Comparison of ENCODE assay signal across 23 cellular contexts in genomic region chr13:108060111-108060510, GRCh38.
DNase-seq lines count a peak whose midpoint lies in the region; ATAC-seq and TF ChIP-seq lines count a peak whose summit lies in the region.
"Had no signal": no experiment of that assay in that cellular context is flagged by ENCODE, and none has a peak within 500 bp of the region (broad histone marks: within the 10 kb centered on the region; RNA-seq: fewer than 3 reads in every experiment).

No MANE protein-coding gene starts in this region.

- H3K14ac ChIP-seq in H9 (ENCODE audit: insufficient read depth, low read length), result no peak overlapping the region
- no peak overlapping the region for H3K14ac ChIP-seq in trophoblast cell (ENCODE audit: low read length)

- H3K23me2 ChIP-seq in H9 (ENCODE audit: insufficient read length, low read depth, low read length, poor library complexity, severe bottlenecking), result no peaks in the 10 kb centered on the region

- H2BK15ac ChIP-seq in H9 (ENCODE audit: low read depth, low read length), result no peak overlapping the region

- H4K91ac ChIP-seq in H9 (ENCODE audit: insufficient read length, low read depth, low read length) (no peak overlapping the region), trophoblast cell (ENCODE audit: low read depth, low read length) (no peak overlapping the region)

- H3K27ac ChIP-seq in H9 (ENCODE audit: insufficient read length, low read depth, low read length) (no peak overlapping the region), iPS DF 6.9 (ENCODE audit: low read length) (no peak overlapping the region), trophoblast cell (ENCODE audit: low read depth, low read length) (no peak overlapping the region), testis (no peak overlapping the region)
- H3K27ac ChIP-seq: A549; BLaER1 treated with 17β-estradiol and CSF1 and Interleukin-3, amounts not matched to agents 10 nM and 100 nM; SK-N-MC had no signal

- H3K36me3 Mint-ChIP-seq in H9 (ENCODE audit: insufficient read depth in 1 of 3, low read depth in 3 of 3), result peaks cover 0 to 28% (median 8%) of the 10 kb centered on the region in 3 experiments; a peak in 5 of 7 replicates
- peaks cover 26% of the 10 kb centered on the region for H3K36me3 Mint-ChIP-seq in WTC11

- POLR2A ChIA-PET in WTC11 (lab: Charles Lee), result no interaction called here

- H2BK5ac ChIP-seq in H9 (ENCODE audit: insufficient read length, low read length) (no peak overlapping the region), trophoblast cell (ENCODE audit: low read depth, low read length, poor library complexity) (no peak overlapping the region)

- H3K4me3 ChIP-seq in iPS DF 6.9 (ENCODE audit: low read length) (no peak overlapping the region), trophoblast cell (ENCODE audit: low read depth, low read length) (no peak overlapping the region), testis (no peak overlapping the region)
- H3K4me3 ChIP-seq: A549; BLaER1 treated with 17β-estradiol and CSF1 and Interleukin-3, amounts not matched to agents 10 nM and 100 nM; SK-N-MC had no signal

- no peak overlapping the region for H2BK120ac ChIP-seq in H9 (ENCODE audit: low read depth, low read length, poor library complexity, severe bottlenecking)
- H2BK120ac ChIP-seq in trophoblast cell (ENCODE audit: insufficient read depth, low read length, poor library complexity), result no peak overlapping the region

- H3K27ac Mint-ChIP-seq in H9 (no peak overlapping the region), WTC11 (no peak overlapping the region)
- H3K27ac Mint-ChIP-seq: CD4-positive, alpha-beta T cell had no signal

- H3K4me3 Mint-ChIP-seq in H9 (no peak overlapping the region), WTC11 (no peak overlapping the region)
- H3K4me3 Mint-ChIP-seq: CD4-positive, alpha-beta T cell had no signal

- intact Hi-C loops in testis (cut with DNase I; ENCODE audit: low total_unique reads), result no loop called here

- no peak overlapping the region for H4K12ac ChIP-seq in trophoblast cell (ENCODE audit: low read depth, low read length)

- H3K4me1 Mint-ChIP-seq in H9 (0 out of 4 replicates have a peak, but pooled peaks cover 0 to 7% of the 10 kb centered on the region in 2 experiments), WTC11 (peaks cover 11% of the 10 kb centered on the region)

- H2AFZ ChIP-seq in H9 (ENCODE audit: low read length), result no peak overlapping the region
- no peak overlapping the region for H2AFZ ChIP-seq in trophoblast cell (ENCODE audit: insufficient read depth, low read length, poor library complexity)

- peaks cover 4% of the 10 kb centered on the region; the same call in 1 of the 2 replicates for H3K4me1 ChIP-seq in H9 (ENCODE audit: insufficient read depth, low read length)
- H3K4me1 ChIP-seq in iPS DF 6.9 (ENCODE audit: control insufficient read depth, insufficient read depth, low read length), result peaks cover 2% of the 10 kb centered on the region; the same call in 1 of the 2 replicates
- H3K4me1 ChIP-seq in trophoblast cell (ENCODE audit: control insufficient read depth in 1 of 2, insufficient read depth in 2 of 2, low read length in 2 of 2), result peaks cover 3% of the 10 kb centered on the region in 2 experiments
- H3K4me1 ChIP-seq in testis, result no peaks in the 10 kb centered on the region
- H3K4me1 ChIP-seq: A549; BLaER1 treated with 17β-estradiol and CSF1 and Interleukin-3, amounts not matched to agents 10 nM and 100 nM had no signal

- no peak overlapping the region for H3K9ac ChIP-seq in H9 (ENCODE audit: extremely low read depth, insufficient read length, low read length)
- H3K9ac ChIP-seq in trophoblast cell (ENCODE audit: low read length), result peak overlapping the region; percentile 76
- H3K9ac ChIP-seq: BLaER1 treated with 17β-estradiol and CSF1 and Interleukin-3, amounts not matched to agents 10 nM and 100 nM had no signal

- DNase-seq in H9 (peak; percentile 66), WTC11 (ENCODE audit: low spot score) (peak; percentile 42), iPS DF 6.9 (ENCODE audit: low read depth, low spot score) (peak; percentile 25), trophoblast cell (no peak), testis (no peak), NOMO-1 treated with dmso at 0.1 percent for 144 hours (lab: John Stamatoyannopoulos, UW; ENCODE audit: unreplicated experiment) (no peak)
- DNase-seq: AML-193; CD4-positive, alpha-beta T cell; GOT3; KBM-7; MV-4-11; NCI-H1105; NCI-H1436 treated with DMSO at 0.1 percent for 48 hours; NCI-H187 treated with DMSO at 0.1 percent for 48 hours; NCI-H2171 treated with DMSO at 0.1 percent for 48 hours; NCI-H526; OCI-M1; SIG-M5; SW 1271 had no signal

- TF ChIP-seq CTCF in H9 (conservative IDR thresholded peaks at IDR 0.05), result 0 out of 3 replicates have a peak, but pooled peaks have one; percentile 15
- TF ChIP-seq CTCF in WTC11 (IDR thresholded peaks at IDR 0.05), result no peak
- TF ChIP-seq CTCF in testis (IDR thresholded peaks at IDR 0.05), result no peak

- no peaks in the 10 kb centered on the region for H3K27me3 ChIP-seq in H9 (ENCODE audit: insufficient read depth, low read length)
- H3K27me3 ChIP-seq in iPS DF 6.9 (ENCODE audit: control insufficient read depth, insufficient read depth, low read length), result no peaks in the 10 kb centered on the region
- no peaks in the 10 kb centered on the region for H3K27me3 ChIP-seq in trophoblast cell (ENCODE audit: insufficient read depth, low read length)
- no peaks in the 10 kb centered on the region for H3K27me3 ChIP-seq in testis
- H3K27me3 ChIP-seq: BLaER1 treated with 17β-estradiol and CSF1 and Interleukin-3, amounts not matched to agents 10 nM and 100 nM had no signal

- H2AK5ac ChIP-seq in H9 (ENCODE audit: insufficient read length, low read length), result no peak overlapping the region
- H2AK5ac ChIP-seq in trophoblast cell (ENCODE audit: low read length), result no peak overlapping the region

- no peak overlapping the region for H3K56ac ChIP-seq in H9 (ENCODE audit: insufficient read length, low read depth, low read length)

- H3K79me2 ChIP-seq in H9 (ENCODE audit: insufficient read depth, low read length) (no peaks in the 10 kb centered on the region), trophoblast cell (ENCODE audit: control insufficient read depth, insufficient read depth, low read length, poor library complexity) (no peaks in the 10 kb centered on the region)

- CTCF ChIA-PET in WTC11 (lab: Charles Lee), result interaction anchor here (1.1 kb wide), 1 partner anchor 96 kb away, joined by 3 read pairs; no protein-coding TSS in a partner anchor

- H3K4me2 ChIP-seq in H9 (ENCODE audit: insufficient read depth, insufficient read length, low read length) (no peak overlapping the region), trophoblast cell (ENCODE audit: low read length) (peak overlapping the region; percentile 27)
- H3K4me2 ChIP-seq: A549; BLaER1 treated with 17β-estradiol and CSF1 and Interleukin-3, amounts not matched to agents 10 nM and 100 nM had no signal

- H3K27me3 Mint-ChIP-seq in H9 (ENCODE audit: low read depth), result no peaks in the 10 kb centered on the region
- no peaks in the 10 kb centered on the region; the same call in 1 of the 2 replicates for H3K27me3 Mint-ChIP-seq in WTC11 (ENCODE audit: low read depth)
- H3K27me3 Mint-ChIP-seq: CD4-positive, alpha-beta T cell had no signal

- no peak for TF ChIP-seq POLR2A in testis (IDR thresholded peaks at IDR 0.05)

- H3K9me3 ChIP-seq in H9 (ENCODE audit: control insufficient read depth, low read depth, low read length), result no peaks in the 10 kb centered on the region
- no peaks in the 10 kb centered on the region for H3K9me3 ChIP-seq in iPS DF 6.9 (ENCODE audit: control insufficient read depth, insufficient read depth, low read length)
- no peaks in the 10 kb centered on the region for H3K9me3 ChIP-seq in trophoblast cell (ENCODE audit: insufficient read depth, low read depth, low read length)
- no peaks in the 10 kb centered on the region for H3K9me3 ChIP-seq in testis
- H3K9me3 ChIP-seq: A549 had no signal

- H3K79me1 ChIP-seq in H9 (ENCODE audit: insufficient read depth, low read depth, low read length, poor library complexity, severe bottlenecking) (no peaks in the 10 kb centered on the region), trophoblast cell (ENCODE audit: low read length) (no peaks in the 10 kb centered on the region)

- H3T11ph ChIP-seq in H9 (ENCODE audit: low read length), result no peak overlapping the region

- H4K5ac ChIP-seq in H9 (ENCODE audit: insufficient read length, low read depth, low read length), result no peak overlapping the region

- H2BK20ac ChIP-seq in H9 (ENCODE audit: low read depth, low read length, poor library complexity, severe bottlenecking), result no peak overlapping the region

- no peaks in the 10 kb centered on the region for H4K20me1 ChIP-seq in H9 (ENCODE audit: control insufficient read depth, insufficient read depth, insufficient read length)
- H4K20me1 ChIP-seq: BLaER1 treated with 17β-estradiol and CSF1 and Interleukin-3, amounts not matched to agents 10 nM and 100 nM had no signal

- H3K36me3 ChIP-seq in iPS DF 6.9 (ENCODE audit: control insufficient read depth, insufficient read depth, low read length), result no peaks in the 10 kb centered on the region
- no peaks in the 10 kb centered on the region for H3K36me3 ChIP-seq in trophoblast cell (ENCODE audit: control insufficient read depth in 1 of 2, insufficient read depth in 2 of 2, low read length in 2 of 2)
- no peaks in the 10 kb centered on the region for H3K36me3 ChIP-seq in testis (ENCODE audit: low read depth, missing control alignments)
- H3K36me3 ChIP-seq: BLaER1 treated with 17β-estradiol and CSF1 and Interleukin-3, amounts not matched to agents 10 nM and 100 nM had no signal

- H4K8ac ChIP-seq in H9 (replicated peaks; ENCODE audit: insufficient read length, low read depth, low read length) (no peak overlapping the region), trophoblast cell (ENCODE audit: low read depth, low read length) (no peak overlapping the region)

- H3K18ac ChIP-seq in H9 (ENCODE audit: insufficient read length, low read depth, low read length) (no peak overlapping the region), trophoblast cell (ENCODE audit: low read length) (no peak overlapping the region)

- ATAC-seq in WTC11 (peak; percentile 99), HG02884 (IDR thresholded peaks at IDR 0.05; ENCODE audit: unreplicated experiment) (no peak)
- ATAC-seq: A549 had no signal

- H2BK12ac ChIP-seq in H9 (ENCODE audit: insufficient read length, low read depth, low read length), result no peak overlapping the region
- H2BK12ac ChIP-seq in trophoblast cell (ENCODE audit: low read length), result no peak overlapping the region

- H3K9me3 Mint-ChIP-seq in H9, result peaks cover 13 to 22% of the 10 kb centered on the region in 2 experiments; a peak in 4 of 5 replicates
- H3K9me3 Mint-ChIP-seq in WTC11, result peaks cover 33% of the 10 kb centered on the region

- no CpG with 5 or more reads among the region's 6 CpGs for WGBS in H9 (ENCODE audit: extremely low coverage, insufficient read length, low lambda C conversion rate)
- no CpG with 5 or more reads among the region's 6 CpGs for WGBS in iPS DF 6.9 (ENCODE audit: insufficient coverage, insufficient read length)
- WGBS in trophoblast cell (ENCODE audit: extremely low coverage, insufficient coverage, insufficient read length), result no CpG with 5 or more reads among the region's 6 CpGs
- WGBS in testis, 2 donors, result 82 to 85% methylated on average over 6 of the region's 6 CpGs

- no peak overlapping the region for H3K4ac ChIP-seq in H9 (ENCODE audit: low read depth, low read length)
- H3K4ac ChIP-seq in trophoblast cell (ENCODE audit: low read depth, low read length), result no peak overlapping the region

- H3K23ac ChIP-seq in H9 (ENCODE audit: insufficient read length, low read depth, low read length) (no peak overlapping the region), trophoblast cell (ENCODE audit: low read length) (no peak overlapping the region)

Comparison
In these comparisons a context has a peak if more than half of its experiments do, and no peak if none do; other contexts are left out.
1. DNase-seq: peak in H9 (single experiment), WTC11 (single experiment) and iPS DF 6.9 (single experiment); none in trophoblast cell (0 of 2), testis (single experiment) and NOMO-1 treated with dmso at 0.1 percent for 144 hours (single experiment).